20 cellular contexts compared by ENCODE assay signal in the genomic region with DNA sequence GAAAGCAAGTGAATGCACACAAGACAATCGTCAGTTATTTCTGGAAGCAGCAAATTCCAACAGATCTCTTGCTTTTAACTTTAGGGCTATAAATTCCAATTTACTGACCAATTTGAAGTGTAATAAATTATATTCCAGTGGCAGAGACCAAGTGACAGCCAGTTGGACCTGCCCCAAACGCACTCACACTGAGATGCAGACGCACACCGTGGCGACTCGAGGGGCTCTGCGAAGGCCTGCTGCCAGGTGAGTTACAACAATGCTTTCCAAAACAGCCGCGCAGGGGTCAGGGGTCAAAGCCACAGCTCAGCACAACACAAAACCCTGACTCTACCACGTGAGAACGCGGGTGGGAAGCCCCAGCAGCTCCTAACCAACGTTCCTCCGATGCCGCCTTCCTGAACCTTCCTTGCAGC.
A peak's percentile ranks its signal among the peaks of the same experiment; 100 is the strongest.
DNase-seq lines count a peak whose midpoint lies in the region; ATAC-seq and TF ChIP-seq lines count a peak whose summit lies in the region.
"Had no signal": no experiment of that assay in that cellular context is flagged by ENCODE, and none has a peak within 500 bp of the region (broad histone marks: within the 10 kb centered on the region; RNA-seq: fewer than 3 reads in every experiment).

No MANE protein-coding gene starts in this region.

- 53 to 64% (median 54%) methylated on average over 15 of the region's 15 CpGs for WGBS in psoas muscle, 3 donors

- H3K27me3 Mint-ChIP-seq in HFFc6 (ENCODE audit: insufficient read depth): peaks cover 5% of the 10 kb centered on the region
- peaks cover 0 to 18% (median 0%) of the 10 kb centered on the region in 3 donors for H3K27me3 Mint-ChIP-seq in immature natural killer cell (ENCODE audit: low read depth in 3 of 3)

- no peaks in the 10 kb centered on the region for H3K9me3 ChIP-seq in psoas muscle
- no peaks in the 10 kb centered on the region for H3K9me3 ChIP-seq in MG63

- H3K27ac Mint-ChIP-seq in HFFc6 (peak overlapping the region; percentile 46), immature natural killer cell (peak overlapping the region in 4 of 6 donors; percentile 18 to 65 (median 40))
- H3K27ac Mint-ChIP-seq: naive B cell had no signal

- H3K4me1 Mint-ChIP-seq in HFFc6 (ENCODE audit: low read depth): peaks cover 92% of the 10 kb centered on the region
- peaks cover 88 to 99% of the 10 kb centered on the region in 2 donors for H3K4me1 Mint-ChIP-seq in immature natural killer cell
- H3K4me1 Mint-ChIP-seq: naive B cell had no signal

- H3K9me3 Mint-ChIP-seq in HFFc6 (no peaks in the 10 kb centered on the region), immature natural killer cell (no peaks in the 10 kb centered on the region)
- H3K9me3 Mint-ChIP-seq: CD14-positive monocyte, naive B cell had no signal

- intact Hi-C loops in psoas muscle (cut with DNase I): no loop called here

- H3K4me3 ChIP-seq in psoas muscle (no peak overlapping the region), H7 (ENCODE audit: insufficient read depth, low read depth, low read length) (no peak overlapping the region), MG63 (no peak overlapping the region)
- H3K4me3 ChIP-seq: K562, skin epidermis had no signal

- H3K4me1 ChIP-seq in psoas muscle: peaks cover 57% of the 10 kb centered on the region

- H3K36me3 Mint-ChIP-seq in HFFc6 (ENCODE audit: low read depth): peaks cover 19% of the 10 kb centered on the region
- H3K36me3 Mint-ChIP-seq in immature natural killer cell: no peaks in the 10 kb centered on the region
- H3K36me3 Mint-ChIP-seq: naive B cell had no signal

- H3K4me3 Mint-ChIP-seq in HFFc6 (no peak overlapping the region; the same call in 1 of the 2 replicates), immature natural killer cell (peak overlapping the region in 1 of 5 donors; percentile 27)
- H3K4me3 Mint-ChIP-seq: CD14-positive monocyte, naive B cell had no signal

- H3K27me3 ChIP-seq in psoas muscle (ENCODE audit: insufficient read depth in 3 of 3, low read length in 2 of 3): no peaks in the 10 kb centered on the region
- no peaks in the 10 kb centered on the region for H3K27me3 ChIP-seq in H7 (ENCODE audit: control insufficient read depth, insufficient read depth, low read length)
- H3K27me3 ChIP-seq in MG63: no peaks in the 10 kb centered on the region
- H3K27me3 ChIP-seq: brain microvascular endothelial cell had no signal

- peak overlapping the region; percentile 50 for H3K27ac ChIP-seq in psoas muscle
- H3K27ac ChIP-seq: brain microvascular endothelial cell, skin epidermis had no signal

- no peak for ATAC-seq in psoas muscle
- ATAC-seq: K562; stimulated activated naive CD8-positive, alpha-beta T cell treated with anti-CD3 and anti-CD28 coated beads, Interleukin-15, Interleukin-2, amounts not matched to agents 100 U/mL and 50 U/mL, for 24 hours had no signal

- H3K36me3 ChIP-seq in psoas muscle (ENCODE audit: insufficient read depth in 1 of 2, low read depth in 1 of 2) (peaks cover 0 to 4% of the 10 kb centered on the region in 2 donors), H7 (replicated peaks; ENCODE audit: control insufficient read depth, insufficient read depth, low read length) (peaks cover 14% of the 10 kb centered on the region), MG63 (peaks cover 38% of the 10 kb centered on the region)
- H3K36me3 ChIP-seq: brain microvascular endothelial cell had no signal

- TF ChIP-seq CTCF in HFFc6 (IDR thresholded peaks at IDR 0.05) (no peak), psoas muscle (IDR thresholded peaks at IDR 0.05) (no peak)

- DNase-seq in A172 (ENCODE audit: low spot score) (peak; percentile 57), HFFc6 (no peak), immature natural killer cell (no peak), psoas muscle (no peak), H7 (no peak), MG63 (no peak)
- DNase-seq in activated CD4-positive, alpha-beta T cell treated with anti-CD3 and anti-CD28 coated beads, Interleukin-2, amount 50 U/mL, for 1 hour: no peak
- no peak for DNase-seq in stimulated activated CD4-positive, alpha-beta T cell treated with anti-CD3 and anti-CD28 coated beads, Interleukin-4, amount 100 ng/mL, for 24 hours
- DNase-seq: activated CD8-positive, alpha-beta memory T cell treated with anti-CD3 and anti-CD28 coated beads, Interleukin-2, amount 50 U/mL, for 48 hours; brain microvascular endothelial cell; cortex of kidney; mammary epithelial cell; naive B cell; NCI-H1694; NCI-H774; SIG-M5; stimulated activated naive CD8-positive, alpha-beta T cell treated with anti-CD3 and anti-CD28 coated beads, Interleukin-15, Interleukin-2, amounts not matched to agents 100 U/mL and 50 U/mL, for 24 hours had no signal
